ENCODE assay signal across 16 cellular contexts in genomic region chr9:126515873-126516505, GRCh38.
A peak's percentile ranks its signal among the peaks of the same experiment; 100 is the strongest.
DNase-seq lines count a peak whose midpoint lies in the region; ATAC-seq and TF ChIP-seq lines count a peak whose summit lies in the region.
"Had no signal": no experiment of that assay in that cellular context is flagged by ENCODE, and none has a peak within 500 bp of the region (broad histone marks: within the 10 kb centered on the region; RNA-seq: fewer than 3 reads in every experiment).

No MANE protein-coding gene starts in this region.

- no peaks in the 10 kb centered on the region for H3K36me3 Mint-ChIP-seq in activated CD4-positive, alpha-beta T cell treated with anti-CD3 and anti-CD28 coated beads, Interleukin-2, amount 10 ng/mL, durations not matched to agents 24 days and 14 days (ENCODE audit: low read depth)
- H3K36me3 Mint-ChIP-seq in effector memory CD8-positive, alpha-beta T cell (ENCODE audit: insufficient read depth): no peaks in the 10 kb centered on the region
- H3K36me3 Mint-ChIP-seq in neural progenitor cell: no peaks in the 10 kb centered on the region

- no peaks in the 10 kb centered on the region for H3K9me2 ChIP-seq in DOHH2 (replicated peaks; ENCODE audit: control insufficient read depth, low read length)

- no peaks in the 10 kb centered on the region for H3K9me3 Mint-ChIP-seq in activated CD4-positive, alpha-beta T cell treated with anti-CD3 and anti-CD28 coated beads, Interleukin-2, amount 10 ng/mL, durations not matched to agents 24 days and 14 days
- no peaks in the 10 kb centered on the region for H3K9me3 Mint-ChIP-seq in effector memory CD8-positive, alpha-beta T cell
- H3K9me3 Mint-ChIP-seq in neural progenitor cell: no peaks in the 10 kb centered on the region

- H3K79me2 ChIP-seq in DOHH2 (ENCODE audit: control insufficient read depth, low read length) (no peaks in the 10 kb centered on the region), neural progenitor cell (ENCODE audit: low read depth) (no peaks in the 10 kb centered on the region)

- H3K4me2 ChIP-seq in DOHH2 (ENCODE audit: low read length) (peak overlapping the region; percentile 75), neural progenitor cell (no peak overlapping the region)

- H4K20me1 ChIP-seq in DOHH2 (ENCODE audit: control insufficient read depth, insufficient read depth, low read depth, low read length): no peaks in the 10 kb centered on the region
- peaks cover 2% of the 10 kb centered on the region for H4K20me1 ChIP-seq in neural progenitor cell (ENCODE audit: low read depth)

- TF ChIP-seq CTCF in DOHH2 (IDR thresholded peaks at IDR 0.05; ENCODE audit: low read depth, low read length, poor library complexity, severe bottlenecking): no peak
- TF ChIP-seq CTCF in neural progenitor cell (IDR thresholded peaks at IDR 0.05): no peak

- H3K27ac ChIP-seq in DOHH2 (ENCODE audit: low read depth, low read length) (peak overlapping the region; percentile 57; the same call in 1 of the 2 replicates), neural progenitor cell (no peak overlapping the region)
- H3K27ac ChIP-seq: BLaER1, PC-9 had no signal

- intact Hi-C loops in activated CD4-positive, alpha-beta T cell treated with anti-CD3 and anti-CD28 coated beads, Interleukin-2, amount 10 ng/mL, durations not matched to agents 24 days and 14 days (cut with micrococcal nuclease): loop anchor here (2.0 to 10.0 kb wide), 3 partner anchors 17 to 991 kb away; no protein-coding TSS in a partner anchor

- H2AFZ ChIP-seq in neural progenitor cell (replicated peaks): no peak overlapping the region
- H2AFZ ChIP-seq: PC-9 had no signal

- H3K36me3 ChIP-seq in DOHH2 (ENCODE audit: control insufficient read depth, low read length) (no peaks in the 10 kb centered on the region), neural progenitor cell (no peaks in the 10 kb centered on the region)
- H3K36me3 ChIP-seq: BLaER1 had no signal

- H3K27me3 ChIP-seq in DOHH2 (ENCODE audit: control insufficient read depth, low read length) (no peaks in the 10 kb centered on the region), neural progenitor cell (peaks cover 48% of the 10 kb centered on the region)

- peaks cover 71% of the 10 kb centered on the region for H3K27me3 Mint-ChIP-seq in activated CD4-positive, alpha-beta T cell treated with anti-CD3 and anti-CD28 coated beads, Interleukin-2, amount 10 ng/mL, durations not matched to agents 24 days and 14 days
- no peaks in the 10 kb centered on the region for H3K27me3 Mint-ChIP-seq in effector memory CD8-positive, alpha-beta T cell
- H3K27me3 Mint-ChIP-seq in neural progenitor cell (ENCODE audit: insufficient read depth, low read depth): peaks cover 10% of the 10 kb centered on the region

- H3K9ac ChIP-seq in neural progenitor cell: no peak overlapping the region
- H3K9ac ChIP-seq: BLaER1 had no signal

- H3F3A ChIP-seq in DOHH2 (ENCODE audit: control insufficient read depth, insufficient read depth): peaks cover 7% of the 10 kb centered on the region
- peaks cover 35% of the 10 kb centered on the region for H3F3A ChIP-seq in neural progenitor cell (ENCODE audit: low read depth)

- H3K9me3 ChIP-seq in DOHH2 (ENCODE audit: control insufficient read depth, insufficient read depth, low read length) (no peaks in the 10 kb centered on the region), neural progenitor cell (ENCODE audit: low read depth) (no peaks in the 10 kb centered on the region)
- H3K9me3 ChIP-seq: BLaER1 had no signal

- DNase-seq in activated CD4-positive, alpha-beta T cell treated with anti-CD3 and anti-CD28 coated beads, Interleukin-2, amount 10 ng/mL, durations not matched to agents 24 days and 14 days: no peak
- no peak for DNase-seq in activated CD4-positive, alpha-beta T cell treated with anti-CD3 and anti-CD28 coated beads, Interleukin-2, amount 50 U/mL, for 4 hours
- DNase-seq in effector memory CD8-positive, alpha-beta T cell: no peak
- DNase-seq in neural progenitor cell (ENCODE audit: low spot score): no peak
- no peak for DNase-seq in stimulated activated CD4-positive, alpha-beta T cell treated with anti-CD3 and anti-CD28 coated beads, Interleukin-2, amount 100 ng/mL, for 24 hours
- DNase-seq in activated CD8-positive, alpha-beta memory T cell treated with anti-CD3 and anti-CD28 coated beads, Interleukin-2, amount 50 U/mL, for 48 hours: no peak
- DNase-seq in LoVo (ENCODE audit: low spot score): no peak
- DNase-seq: activated CD4-positive, alpha-beta T cell treated with anti-CD3 and anti-CD28 coated beads for 4 hours; Kasumi-1; NCI-H69; stimulated activated CD4-positive, alpha-beta T cell treated with anti-CD3 and anti-CD28 coated beads, Interleukin-12 subunit alpha, Interleukin-12 subunit beta, amount 100 ng/mL, for 4 hours; stimulated activated naive CD4-positive, alpha-beta T cell had no signal

- H3K4me3 Mint-ChIP-seq in activated CD4-positive, alpha-beta T cell treated with anti-CD3 and anti-CD28 coated beads, Interleukin-2, amount 10 ng/mL, durations not matched to agents 24 days and 14 days: peak overlapping the region; percentile 79
- peak overlapping the region; percentile 81 to 91 for H3K4me3 Mint-ChIP-seq in effector memory CD8-positive, alpha-beta T cell
- H3K4me3 Mint-ChIP-seq in neural progenitor cell: peak overlapping the region; percentile 23

- ATAC-seq in effector memory CD8-positive, alpha-beta T cell (replicated peaks): no peak

- no peak overlapping the region for H3K4me3 ChIP-seq in DOHH2 (ENCODE audit: low read length)
- no peak overlapping the region for H3K4me3 ChIP-seq in neural progenitor cell
- H3K4me3 ChIP-seq: BLaER1 had no signal

- H3K4me1 ChIP-seq in DOHH2 (ENCODE audit: control insufficient read depth, low read length) (peaks cover 58% of the 10 kb centered on the region), neural progenitor cell (peaks cover 39% of the 10 kb centered on the region)

- no peak overlapping the region for H3K27ac Mint-ChIP-seq in activated CD4-positive, alpha-beta T cell treated with anti-CD3 and anti-CD28 coated beads, Interleukin-2, amount 10 ng/mL, durations not matched to agents 24 days and 14 days
- no peak overlapping the region for H3K27ac Mint-ChIP-seq in effector memory CD8-positive, alpha-beta T cell
- no peak overlapping the region for H3K27ac Mint-ChIP-seq in neural progenitor cell
- H3K27ac Mint-ChIP-seq: progenitor cell of endocrine pancreas had no signal

- H3K4me1 Mint-ChIP-seq in activated CD4-positive, alpha-beta T cell treated with anti-CD3 and anti-CD28 coated beads, Interleukin-2, amount 10 ng/mL, durations not matched to agents 24 days and 14 days: peaks cover 22% of the 10 kb centered on the region
- H3K4me1 Mint-ChIP-seq in effector memory CD8-positive, alpha-beta T cell (ENCODE audit: low read depth in 2 of 2): peaks cover 39 to 45% of the 10 kb centered on the region in 2 donors
- peaks cover 60% of the 10 kb centered on the region for H3K4me1 Mint-ChIP-seq in neural progenitor cell

Comparison
In these comparisons a context has a peak if more than half of its experiments do, and no peak if none do; other contexts are left out.
1. H3K4me3 Mint-ChIP-seq: peak in every context shown above with its lines; median percentile 86 in effector memory CD8-positive, alpha-beta T cell; 79 in activated CD4-positive, alpha-beta T cell treated with anti-CD3 and anti-CD28 coated beads, Interleukin-2, amount 10 ng/mL, durations not matched to agents 24 days and 14 days; 23 in neural progenitor cell.